ENCODE assay signal across 1 cellular context in genomic region chr11:70270104-70270876, GRCh38.
TF ChIP-seq lines count a peak whose summit lies in the region.

Gene PPFIA1 (plus strand): TSS chr11:70270690. CDS start chr11:70272173, 1,483 bp downstream.

TF ChIP-seq in HepG2, 621 proteins besides CTCF, POLR2A, EP300 and RAD21 (continued from another document and continues in another):
- TF ChIP-seq, protein P1, sequence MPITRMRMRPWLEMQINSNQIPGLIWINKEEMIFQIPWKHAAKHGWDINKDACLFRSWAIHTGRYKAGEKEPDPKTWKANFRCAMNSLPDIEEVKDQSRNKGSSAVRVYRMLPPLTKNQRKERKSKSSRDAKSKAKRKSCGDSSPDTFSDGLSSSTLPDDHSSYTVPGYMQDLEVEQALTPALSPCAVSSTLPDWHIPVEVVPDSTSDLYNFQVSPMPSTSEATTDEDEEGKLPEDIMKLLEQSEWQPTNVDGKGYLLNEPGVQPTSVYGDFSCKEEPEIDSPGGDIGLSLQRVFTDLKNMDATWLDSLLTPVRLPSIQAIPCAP (CRISPR knock-in tag; IDR thresholded peaks at IDR 0.05; ENCODE audit: low read depth): no peak
- TF ChIP-seq ZBTB40 (IDR thresholded peaks at IDR 0.05): no peak
- TF ChIP-seq ZBTB40 (CRISPR knock-in tag; IDR thresholded peaks at IDR 0.05): no peak
- no peak for TF ChIP-seq PLRG1 (conservative IDR thresholded peaks at IDR 0.05)
- TF ChIP-seq, protein P2, sequence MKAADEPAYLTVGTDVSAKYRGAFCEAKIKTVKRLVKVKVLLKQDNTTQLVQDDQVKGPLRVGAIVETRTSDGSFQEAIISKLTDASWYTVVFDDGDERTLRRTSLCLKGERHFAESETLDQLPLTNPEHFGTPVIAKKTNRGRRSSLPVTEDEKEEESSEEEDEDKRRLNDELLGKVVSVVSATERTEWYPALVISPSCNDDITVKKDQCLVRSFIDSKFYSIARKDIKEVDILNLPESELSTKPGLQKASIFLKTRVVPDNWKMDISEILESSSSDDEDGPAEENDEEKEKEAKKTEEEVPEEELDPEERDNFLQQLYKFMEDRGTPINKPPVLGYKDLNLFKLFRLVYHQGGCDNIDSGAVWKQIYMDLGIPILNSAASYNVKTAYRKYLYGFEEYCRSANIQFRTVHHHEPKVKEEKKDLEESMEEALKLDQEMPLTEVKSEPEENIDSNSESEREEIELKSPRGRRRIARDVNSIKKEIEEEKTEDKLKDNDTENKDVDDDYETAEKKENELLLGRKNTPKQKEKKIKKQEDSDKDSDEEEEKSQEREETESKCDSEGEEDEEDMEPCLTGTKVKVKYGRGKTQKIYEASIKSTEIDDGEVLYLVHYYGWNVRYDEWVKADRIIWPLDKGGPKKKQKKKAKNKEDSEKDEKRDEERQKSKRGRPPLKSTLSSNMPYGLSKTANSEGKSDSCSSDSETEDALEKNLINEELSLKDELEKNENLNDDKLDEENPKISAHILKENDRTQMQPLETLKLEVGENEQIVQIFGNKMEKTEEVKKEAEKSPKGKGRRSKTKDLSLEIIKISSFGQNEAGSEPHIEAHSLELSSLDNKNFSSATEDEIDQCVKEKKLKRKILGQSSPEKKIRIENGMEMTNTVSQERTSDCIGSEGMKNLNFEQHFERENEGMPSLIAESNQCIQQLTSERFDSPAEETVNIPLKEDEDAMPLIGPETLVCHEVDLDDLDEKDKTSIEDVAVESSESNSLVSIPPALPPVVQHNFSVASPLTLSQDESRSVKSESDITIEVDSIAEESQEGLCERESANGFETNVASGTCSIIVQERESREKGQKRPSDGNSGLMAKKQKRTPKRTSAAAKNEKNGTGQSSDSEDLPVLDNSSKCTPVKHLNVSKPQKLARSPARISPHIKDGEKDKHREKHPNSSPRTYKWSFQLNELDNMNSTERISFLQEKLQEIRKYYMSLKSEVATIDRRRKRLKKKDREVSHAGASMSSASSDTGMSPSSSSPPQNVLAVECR (CRISPR knock-in tag; IDR thresholded peaks at IDR 0.05; ENCODE audit: borderline replicate concordance): peak; percentile 58
- TF ChIP-seq REXO4 (CRISPR knock-in tag; IDR thresholded peaks at IDR 0.05; ENCODE audit: borderline replicate concordance): no peak; the same call in 1 of the 2 replicates
- TF ChIP-seq ZBTB33 (CRISPR knock-in tag; IDR thresholded peaks at IDR 0.05): no peak
- TF ChIP-seq ZNF143 (CRISPR knock-in tag; IDR thresholded peaks at IDR 0.05): no peak
- no peak for TF ChIP-seq ZFP41 (CRISPR knock-in tag; IDR thresholded peaks at IDR 0.05; ENCODE audit: borderline replicate concordance)
- TF ChIP-seq PHB2 (IDR thresholded peaks at IDR 0.05; ENCODE audit: partially characterized antibody): no peak
- TF ChIP-seq ZNF839 (CRISPR knock-in tag; IDR thresholded peaks at IDR 0.05; ENCODE audit: borderline replicate concordance): 0 out of 2 replicates have a peak, but pooled peaks have one; percentile 56
- TF ChIP-seq, protein P3, sequence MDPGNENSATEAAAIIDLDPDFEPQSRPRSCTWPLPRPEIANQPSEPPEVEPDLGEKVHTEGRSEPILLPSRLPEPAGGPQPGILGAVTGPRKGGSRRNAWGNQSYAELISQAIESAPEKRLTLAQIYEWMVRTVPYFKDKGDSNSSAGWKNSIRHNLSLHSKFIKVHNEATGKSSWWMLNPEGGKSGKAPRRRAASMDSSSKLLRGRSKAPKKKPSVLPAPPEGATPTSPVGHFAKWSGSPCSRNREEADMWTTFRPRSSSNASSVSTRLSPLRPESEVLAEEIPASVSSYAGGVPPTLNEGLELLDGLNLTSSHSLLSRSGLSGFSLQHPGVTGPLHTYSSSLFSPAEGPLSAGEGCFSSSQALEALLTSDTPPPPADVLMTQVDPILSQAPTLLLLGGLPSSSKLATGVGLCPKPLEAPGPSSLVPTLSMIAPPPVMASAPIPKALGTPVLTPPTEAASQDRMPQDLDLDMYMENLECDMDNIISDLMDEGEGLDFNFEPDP (CRISPR knock-in tag; conservative IDR thresholded peaks at IDR 0.05): no peak
- no peak for TF ChIP-seq PRDM4 (CRISPR knock-in tag; IDR thresholded peaks at IDR 0.05; ENCODE audit: borderline replicate concordance)
- TF ChIP-seq TFE3 (CRISPR knock-in tag; IDR thresholded peaks at IDR 0.05): no peak
- TF ChIP-seq, protein P4, sequence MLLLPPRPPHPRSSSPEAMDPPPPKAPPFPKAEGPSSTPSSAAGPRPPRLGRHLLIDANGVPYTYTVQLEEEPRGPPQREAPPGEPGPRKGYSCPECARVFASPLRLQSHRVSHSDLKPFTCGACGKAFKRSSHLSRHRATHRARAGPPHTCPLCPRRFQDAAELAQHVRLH (CRISPR knock-in tag; IDR thresholded peaks at IDR 0.05; ENCODE audit: borderline replicate concordance, low read depth): no peak
- no peak for TF ChIP-seq KAT7 (CRISPR knock-in tag; IDR thresholded peaks at IDR 0.05; ENCODE audit: borderline replicate concordance)
- peak; percentile 53; the same call in 1 of the 2 replicates for TF ChIP-seq MXD3 (CRISPR knock-in tag; IDR thresholded peaks at IDR 0.05)
- TF ChIP-seq ZNF101 (CRISPR knock-in tag; IDR thresholded peaks at IDR 0.05; ENCODE audit: borderline replicate concordance, low read depth): no peak
- TF ChIP-seq XBP1 (CRISPR knock-in tag; IDR thresholded peaks at IDR 0.05): no peak
- TF ChIP-seq ZFP37 (CRISPR knock-in tag; IDR thresholded peaks at IDR 0.05; ENCODE audit: borderline replicate concordance): no peak
- TF ChIP-seq STAG1 (CRISPR knock-in tag; IDR thresholded peaks at IDR 0.05): no peak
- no peak for TF ChIP-seq ZNF530 (CRISPR knock-in tag; IDR thresholded peaks at IDR 0.05; ENCODE audit: low read depth)
- TF ChIP-seq MATR3 (CRISPR knock-in tag; IDR thresholded peaks at IDR 0.05): no peak
- TF ChIP-seq ZNF619 (CRISPR knock-in tag; IDR thresholded peaks at IDR 0.05): peak; percentile 33; the same call in 1 of the 2 replicates
- no peak for TF ChIP-seq JUNB (CRISPR knock-in tag; IDR thresholded peaks at IDR 0.05; ENCODE audit: borderline replicate concordance)
- TF ChIP-seq IKZF4 (CRISPR knock-in tag; IDR thresholded peaks at IDR 0.05; ENCODE audit: borderline replicate concordance, low read depth, not compliant biosample characterization): peak; percentile 21
- TF ChIP-seq KMT2A (CRISPR knock-in tag; IDR thresholded peaks at IDR 0.05): peak; percentile 46; the same call in 1 of the 2 replicates
- peak; percentile 13 for TF ChIP-seq HNRNPK (IDR thresholded peaks at IDR 0.05; ENCODE audit: low read depth, low read length, poor library complexity, severe bottlenecking)
- no peak for TF ChIP-seq FOXP1 (IDR thresholded peaks at IDR 0.05)
- TF ChIP-seq FOXP1 (CRISPR knock-in tag; IDR thresholded peaks at IDR 0.05): no peak
- TF ChIP-seq JARID2 (CRISPR knock-in tag; IDR thresholded peaks at IDR 0.05; ENCODE audit: insufficient replicate concordance): peak; percentile 35
